In genomic region chr22:45092644-45093043, GRCh38 we compare ENCODE assay signal across 29 cellular contexts.
"Had no signal": no experiment of that assay in that cellular context is flagged by ENCODE, and none has a peak within 500 bp of the region (broad histone marks: within the 10 kb centered on the region; RNA-seq: fewer than 3 reads in every experiment).

No MANE protein-coding gene starts in this region.

- H3K36me3 Mint-ChIP-seq: stimulated activated memory B cell treated with anti-CD40 and anti-IgM and Interleukin-4, amounts not matched to agents 10 μg/mL and 1 μg/mL and 100 μg/mL, for 72 hours; type B pancreatic cell had no signal

- H3K9me3 ChIP-seq: testis, thoracic aorta, thyroid gland, transverse colon, upper lobe of right lung, uterus, vagina had no signal

- H3K9me3 Mint-ChIP-seq: stimulated activated effector memory CD8-positive, alpha-beta T cell treated with anti-CD3 and anti-CD28 coated beads, Interleukin-12 subunit alpha, Interleukin-12 subunit beta, amount 100 ng/mL, for 72 hours; stimulated activated memory B cell treated with anti-CD40 and anti-IgM and Interleukin-4, amounts not matched to agents 10 μg/mL and 1 μg/mL and 100 μg/mL, for 72 hours; stimulated activated naive CD8-positive, alpha-beta T cell treated with anti-CD3 and anti-CD28 coated beads, Interleukin-15, amount 100 ng/mL, for 72 hours; stimulated activated naive CD8-positive, alpha-beta T cell treated with anti-CD3 and anti-CD28 coated beads, Interleukin-15, Interleukin-2, amounts not matched to agents 100 ng/mL and 50 ng/mL, for 24 hours; type B pancreatic cell had no signal

- H3K27me3 ChIP-seq: testis, thyroid gland, upper lobe of left lung, uterus, vagina had no signal

- H3K4me1 Mint-ChIP-seq: stimulated activated naive CD8-positive, alpha-beta T cell treated with anti-CD3 and anti-CD28 coated beads, Interleukin-15, amount 100 ng/mL, for 72 hours had no signal

- H3K27ac Mint-ChIP-seq: stimulated activated effector memory CD8-positive, alpha-beta T cell treated with anti-CD3 and anti-CD28 coated beads, Interleukin-12 subunit alpha, Interleukin-12 subunit beta, amount 100 ng/mL, for 72 hours; stimulated activated memory B cell treated with anti-CD40 and anti-IgM and Interleukin-4, amounts not matched to agents 10 μg/mL and 1 μg/mL and 100 μg/mL, for 72 hours; stimulated activated naive B cell treated with anti-CD40 and anti-IgM and Interleukin-4, amounts not matched to agents 10 μg/mL and 1 μg/mL and 100 μg/mL, for 72 hours; stimulated activated naive CD8-positive, alpha-beta T cell treated with anti-CD3 and anti-CD28 coated beads, Interleukin-15, amount 100 ng/mL, for 72 hours; stimulated activated naive CD8-positive, alpha-beta T cell treated with anti-CD3 and anti-CD28 coated beads, Interleukin-15, Interleukin-2, amounts not matched to agents 100 ng/mL and 50 ng/mL, for 24 hours; type B pancreatic cell had no signal

- H3K27ac ChIP-seq: stomach, suprapubic skin, testis, thoracic aorta, thyroid gland, tibial artery, tibial nerve, transverse colon, upper lobe of left lung, upper lobe of right lung, uterus, vagina had no signal

- H3K4me1 ChIP-seq: suprapubic skin, testis, thyroid gland, tibial artery, tibial nerve, upper lobe of left lung, upper lobe of right lung, uterus had no signal

- H3K36me3 ChIP-seq: stomach, suprapubic skin, thoracic aorta, thyroid gland, tibial artery, tibial nerve, transverse colon, upper lobe of left lung, upper lobe of right lung, uterus, vagina had no signal

- DNase-seq: stimulated activated CD4-positive, alpha-beta T cell treated with anti-CD3 and anti-CD28 coated beads, Interleukin-2, amount 100 ng/mL, for 48 hours; stimulated activated CD4-positive, alpha-beta T cell treated with anti-CD3 and anti-CD28 coated beads, Interleukin-4, amount 100 ng/mL, for 1 hour; stimulated activated CD4-positive, alpha-beta T cell treated with anti-CD3 and anti-CD28 coated beads, Interleukin-4, amount 100 ng/mL, for 24 hours; stimulated activated CD4-positive, alpha-beta T cell treated with anti-CD3 and anti-CD28 coated beads, Interleukin-4, amount 100 ng/mL, for 4 hours; stimulated activated CD8-positive, alpha-beta memory T cell treated with anti-CD3 and anti-CD28 coated beads, Interleukin-4, amount 100 ng/mL, for 48 hours; stimulated activated naive B cell treated with anti-CD40 and anti-IgM and Interleukin-4, amounts not matched to agents 10 μg/mL and 1 μg/mL and 100 μg/mL, for 72 hours; stimulated activated naive CD4-positive, alpha-beta T cell; stimulated activated naive CD4-positive, alpha-beta T cell treated with Interleukin-2 at 50 U/mL for 16 hours; stimulated activated naive CD8-positive, alpha-beta T cell treated with anti-CD3 and anti-CD28 coated beads, Interleukin-15, amount 100 ng/mL, for 72 hours; stimulated activated naive CD8-positive, alpha-beta T cell treated with anti-CD3 and anti-CD28 coated beads, Interleukin-15, Interleukin-2, amounts not matched to agents 100 U/mL and 50 U/mL, for 24 hours; stomach; substantia nigra; testis; thyroid gland; tibial artery; transverse colon; trophoblast cell; upper lobe of left lung; upper lobe of right lung; uterus had no signal

- H3K4me3 ChIP-seq: stomach, suprapubic skin, testis, thoracic aorta, thyroid gland, tibial artery, tibial nerve, transverse colon, upper lobe of left lung, upper lobe of right lung, uterus, vagina had no signal

- H3K4me3 Mint-ChIP-seq: stimulated activated effector memory CD8-positive, alpha-beta T cell treated with anti-CD3 and anti-CD28 coated beads, Interleukin-12 subunit alpha, Interleukin-12 subunit beta, amount 100 ng/mL, for 72 hours; stimulated activated memory B cell treated with anti-CD40 and anti-IgM and Interleukin-4, amounts not matched to agents 10 μg/mL and 1 μg/mL and 100 μg/mL, for 72 hours; stimulated activated naive B cell treated with anti-CD40 and anti-IgM and Interleukin-4, amounts not matched to agents 10 μg/mL and 1 μg/mL and 100 μg/mL, for 72 hours; stimulated activated naive CD8-positive, alpha-beta T cell treated with anti-CD3 and anti-CD28 coated beads, Interleukin-15, amount 100 ng/mL, for 72 hours; stimulated activated naive CD8-positive, alpha-beta T cell treated with anti-CD3 and anti-CD28 coated beads, Interleukin-15, Interleukin-2, amounts not matched to agents 100 ng/mL and 50 ng/mL, for 24 hours; type B pancreatic cell had no signal

- FAIRE-seq: urothelium cell line had no signal

- ATAC-seq: stimulated activated effector memory CD8-positive, alpha-beta T cell treated with anti-CD3 and anti-CD28 coated beads, Interleukin-12 subunit alpha, Interleukin-12 subunit beta, amount 100 ng/mL, for 72 hours; stimulated activated memory B cell treated with anti-CD40 and anti-IgM and Interleukin-4, amounts not matched to agents 10 μg/mL and 1 μg/mL and 100 μg/mL, for 72 hours; stimulated activated naive B cell treated with anti-CD40 and anti-IgM and Interleukin-4, amounts not matched to agents 10 μg/mL and 1 μg/mL and 100 μg/mL, for 72 hours; stimulated activated naive CD8-positive, alpha-beta T cell treated with anti-CD3 and anti-CD28 coated beads, Interleukin-15, amount 100 ng/mL, for 72 hours; stimulated activated naive CD8-positive, alpha-beta T cell treated with anti-CD3 and anti-CD28 coated beads, Interleukin-15, Interleukin-2, amounts not matched to agents 100 U/mL and 50 U/mL, for 24 hours; upper lobe of right lung had no signal
